Comparison of ENCODE assay signal across 1 cellular context in the genomic region with DNA sequence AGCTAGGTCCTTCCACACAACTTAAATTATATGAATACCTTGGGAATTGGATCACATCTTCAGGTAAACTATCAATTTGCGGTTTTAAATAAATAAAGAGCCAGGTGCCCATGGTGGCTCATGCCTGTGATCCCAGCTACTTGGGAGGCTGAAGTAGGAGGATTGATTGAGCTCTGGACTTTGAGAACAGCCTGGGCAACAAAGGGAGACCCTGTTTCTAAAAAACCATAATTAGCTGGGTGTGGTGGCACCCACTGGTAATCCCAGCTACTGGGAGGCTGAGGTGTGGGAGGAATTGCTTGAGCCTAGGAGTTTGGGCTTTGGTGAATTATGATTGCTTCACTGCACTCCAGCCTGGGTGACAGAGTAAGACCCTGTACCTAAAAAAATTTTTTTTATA.
TF ChIP-seq lines count a peak whose summit lies in the region.

No MANE protein-coding gene starts in this region.

TF ChIP-seq in GM12878, 131 proteins besides CTCF, POLR2A, EP300 and RAD21:
- TF ChIP-seq NFYA (IDR thresholded peaks at IDR 0.05; ENCODE audit: borderline replicate concordance, low read depth, low read length) = no peak
- TF ChIP-seq, protein P1, sequence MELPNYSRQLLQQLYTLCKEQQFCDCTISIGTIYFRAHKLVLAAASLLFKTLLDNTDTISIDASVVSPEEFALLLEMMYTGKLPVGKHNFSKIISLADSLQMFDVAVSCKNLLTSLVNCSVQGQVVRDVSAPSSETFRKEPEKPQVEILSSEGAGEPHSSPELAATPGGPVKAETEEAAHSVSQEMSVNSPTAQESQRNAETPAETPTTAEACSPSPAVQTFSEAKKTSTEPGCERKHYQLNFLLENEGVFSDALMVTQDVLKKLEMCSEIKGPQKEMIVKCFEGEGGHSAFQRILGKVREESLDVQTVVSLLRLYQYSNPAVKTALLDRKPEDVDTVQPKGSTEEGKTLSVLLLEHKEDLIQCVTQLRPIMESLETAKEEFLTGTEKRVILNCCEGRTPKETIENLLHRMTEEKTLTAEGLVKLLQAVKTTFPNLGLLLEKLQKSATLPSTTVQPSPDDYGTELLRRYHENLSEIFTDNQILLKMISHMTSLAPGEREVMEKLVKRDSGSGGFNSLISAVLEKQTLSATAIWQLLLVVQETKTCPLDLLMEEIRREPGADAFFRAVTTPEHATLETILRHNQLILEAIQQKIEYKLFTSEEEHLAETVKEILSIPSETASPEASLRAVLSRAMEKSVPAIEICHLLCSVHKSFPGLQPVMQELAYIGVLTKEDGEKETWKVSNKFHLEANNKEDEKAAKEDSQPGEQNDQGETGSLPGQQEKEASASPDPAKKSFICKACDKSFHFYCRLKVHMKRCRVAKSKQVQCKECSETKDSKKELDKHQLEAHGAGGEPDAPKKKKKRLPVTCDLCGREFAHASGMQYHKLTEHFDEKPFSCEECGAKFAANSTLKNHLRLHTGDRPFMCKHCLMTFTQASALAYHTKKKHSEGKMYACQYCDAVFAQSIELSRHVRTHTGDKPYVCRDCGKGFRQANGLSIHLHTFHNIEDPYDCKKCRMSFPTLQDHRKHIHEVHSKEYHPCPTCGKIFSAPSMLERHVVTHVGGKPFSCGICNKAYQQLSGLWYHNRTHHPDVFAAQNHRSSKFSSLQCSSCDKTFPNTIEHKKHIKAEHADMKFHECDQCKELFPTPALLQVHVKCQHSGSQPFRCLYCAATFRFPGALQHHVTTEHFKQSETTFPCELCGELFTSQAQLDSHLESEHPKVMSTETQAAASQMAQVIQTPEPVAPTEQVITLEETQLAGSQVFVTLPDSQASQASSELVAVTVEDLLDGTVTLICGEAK (IDR thresholded peaks at IDR 0.05; ENCODE audit: borderline replicate concordance) = no peak
- no peak for TF ChIP-seq BRCA1 (IDR thresholded peaks at IDR 0.05; ENCODE audit: low read depth, low read length)
- no peak for TF ChIP-seq POLR2AphosphoS2 (IDR thresholded peaks at IDR 0.05; ENCODE audit: low read depth, low read length)
- TF ChIP-seq, protein P2, sequence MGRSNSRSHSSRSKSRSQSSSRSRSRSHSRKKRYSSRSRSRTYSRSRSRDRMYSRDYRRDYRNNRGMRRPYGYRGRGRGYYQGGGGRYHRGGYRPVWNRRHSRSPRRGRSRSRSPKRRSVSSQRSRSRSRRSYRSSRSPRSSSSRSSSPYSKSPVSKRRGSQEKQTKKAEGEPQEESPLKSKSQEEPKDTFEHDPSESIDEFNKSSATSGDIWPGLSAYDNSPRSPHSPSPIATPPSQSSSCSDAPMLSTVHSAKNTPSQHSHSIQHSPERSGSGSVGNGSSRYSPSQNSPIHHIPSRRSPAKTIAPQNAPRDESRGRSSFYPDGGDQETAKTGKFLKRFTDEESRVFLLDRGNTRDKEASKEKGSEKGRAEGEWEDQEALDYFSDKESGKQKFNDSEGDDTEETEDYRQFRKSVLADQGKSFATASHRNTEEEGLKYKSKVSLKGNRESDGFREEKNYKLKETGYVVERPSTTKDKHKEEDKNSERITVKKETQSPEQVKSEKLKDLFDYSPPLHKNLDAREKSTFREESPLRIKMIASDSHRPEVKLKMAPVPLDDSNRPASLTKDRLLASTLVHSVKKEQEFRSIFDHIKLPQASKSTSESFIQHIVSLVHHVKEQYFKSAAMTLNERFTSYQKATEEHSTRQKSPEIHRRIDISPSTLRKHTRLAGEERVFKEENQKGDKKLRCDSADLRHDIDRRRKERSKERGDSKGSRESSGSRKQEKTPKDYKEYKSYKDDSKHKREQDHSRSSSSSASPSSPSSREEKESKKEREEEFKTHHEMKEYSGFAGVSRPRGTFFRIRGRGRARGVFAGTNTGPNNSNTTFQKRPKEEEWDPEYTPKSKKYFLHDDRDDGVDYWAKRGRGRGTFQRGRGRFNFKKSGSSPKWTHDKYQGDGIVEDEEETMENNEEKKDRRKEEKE (IDR thresholded peaks at IDR 0.05) = no peak
- TF ChIP-seq NR2C2 (IDR thresholded peaks at IDR 0.05; ENCODE audit: borderline replicate concordance, control insufficient read depth, insufficient read length, low read depth) = no peak
- TF ChIP-seq ATF7 (IDR thresholded peaks at IDR 0.05; ENCODE audit: low read depth) = no peak
- no peak for TF ChIP-seq SRF (IDR thresholded peaks at IDR 0.05; ENCODE audit: low read depth in 2 of 2, low read length in 2 of 2)
